1 cellular context compared by ENCODE assay signal in the genomic region with DNA sequence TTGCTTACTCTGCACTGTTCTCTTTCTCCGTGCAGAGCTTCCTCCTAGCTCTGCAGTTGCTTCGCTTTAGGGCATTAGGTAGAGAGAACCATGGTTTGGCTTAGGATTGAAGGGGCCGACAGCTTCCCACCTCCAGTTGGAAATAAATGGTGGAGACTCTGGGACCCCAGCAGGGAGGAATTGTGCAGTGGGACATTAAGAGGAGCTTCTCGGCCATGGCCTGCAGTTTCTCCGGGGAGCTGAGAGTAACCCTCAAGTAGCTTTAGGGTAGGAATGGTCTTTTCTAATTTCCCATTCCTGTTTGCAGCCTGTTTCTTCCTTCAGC.
A peak's percentile ranks its signal among the peaks of the same experiment; 100 is the strongest.
TF ChIP-seq lines count a peak whose summit lies in the region.

No MANE protein-coding gene starts in this region.

TF ChIP-seq in HepG2, 621 proteins besides CTCF, POLR2A, EP300 and RAD21:
- TF ChIP-seq MAFK (conservative IDR thresholded peaks at IDR 0.05 in 1 of 2, IDR thresholded peaks at IDR 0.05 in 1 of 2; ENCODE audit: low read length in 2 of 2) (peak; percentile 85 to 86; a peak in 3 of 4 replicates), TBP (CRISPR knock-in tag; IDR thresholded peaks at IDR 0.05) (no peak), KDM5A (IDR thresholded peaks at IDR 0.05; ENCODE audit: borderline replicate concordance, low read length) (0 out of 2 replicates have a peak, but pooled peaks have one; percentile 4), ZNF761 (CRISPR knock-in tag; conservative IDR thresholded peaks at IDR 0.05) (no peak)
